Comparison of ENCODE assay signal across 13 cellular contexts in the genomic region with DNA sequence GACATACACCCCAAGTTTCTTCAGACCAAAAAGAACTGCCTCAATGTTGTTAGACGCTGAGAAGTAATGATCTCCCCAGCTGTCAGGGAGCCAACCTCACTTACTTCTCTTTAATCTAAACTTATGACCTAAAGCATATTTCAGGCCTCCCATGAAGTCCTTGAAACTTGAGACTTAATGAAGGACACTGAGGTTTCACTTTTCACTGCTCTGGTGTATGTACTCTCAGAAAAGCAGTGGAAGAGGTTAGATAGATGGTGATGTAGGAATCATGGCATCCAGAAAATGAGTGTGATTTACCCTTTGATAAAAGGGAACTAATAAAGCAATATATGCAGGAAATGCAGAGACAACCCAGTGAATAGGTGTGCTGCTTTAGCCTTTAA.
DNase-seq lines count a peak whose midpoint lies in the region; ATAC-seq and TF ChIP-seq lines count a peak whose summit lies in the region.
"Had no signal": no experiment of that assay in that cellular context is flagged by ENCODE, and none has a peak within 500 bp of the region (broad histone marks: within the 10 kb centered on the region; RNA-seq: fewer than 3 reads in every experiment).

No MANE protein-coding gene starts in this region.

- H3K9me3 ChIP-seq in left ventricle myocardium inferior (replicated peaks) = no peaks in the 10 kb centered on the region
- H3K9me3 ChIP-seq in right cardiac atrium (ENCODE audit: control insufficient read depth, low read length) = no peaks in the 10 kb centered on the region
- H3K9me3 ChIP-seq in uterus = no peaks in the 10 kb centered on the region

- TF ChIP-seq POLR2A in uterus (IDR thresholded peaks at IDR 0.05) = no peak

- 27% methylated on average over 1 of the region's 1 CpG for WGBS in right cardiac atrium

- no peak for ATAC-seq in left ventricle myocardium superior
- no peak for ATAC-seq in right cardiac atrium
- ATAC-seq in HG03521 (IDR thresholded peaks at IDR 0.05; ENCODE audit: unreplicated experiment) = no peak
- ATAC-seq: GM12878, PC-3 had no signal

- peak overlapping the region; percentile 15 for H3K4me3 ChIP-seq in left ventricle myocardium inferior
- H3K4me3 ChIP-seq in right cardiac atrium (ENCODE audit: low read length) = no peak overlapping the region
- H3K4me3 ChIP-seq in rectal smooth muscle tissue (ENCODE audit: low read length) = no peak overlapping the region
- H3K4me3 ChIP-seq in uterus = peak overlapping the region in 1 of 2 donors; percentile 2
- H3K4me3 ChIP-seq: GM12878 had no signal

- intact Hi-C loops in left ventricle myocardium inferior (cut with micrococcal nuclease) = no loop called here
- intact Hi-C loops in left ventricle myocardium superior (cut with micrococcal nuclease) = no loop called here
- intact Hi-C loops in right cardiac atrium (cut with DNase I) = no loop called here
- intact Hi-C loops in uterus (cut with DNase I; ENCODE audit: low total_unique reads) = no loop called here

- peaks cover 98% of the 10 kb centered on the region for H3K4me1 ChIP-seq in left ventricle myocardium inferior
- H3K4me1 ChIP-seq in right cardiac atrium (ENCODE audit: control insufficient read depth, insufficient read depth, low read length) = peaks cover 31% of the 10 kb centered on the region
- H3K4me1 ChIP-seq in rectal smooth muscle tissue (ENCODE audit: control insufficient read depth, insufficient read depth, low read length) = peaks cover 16% of the 10 kb centered on the region
- peaks cover 0 to 12% of the 10 kb centered on the region in 2 donors for H3K4me1 ChIP-seq in uterus

- H3K27ac ChIP-seq in left ventricle myocardium inferior (replicated peaks) = peak overlapping the region; percentile 93
- H3K27ac ChIP-seq in right cardiac atrium (ENCODE audit: low read length) = peak overlapping the region; percentile 51
- H3K27ac ChIP-seq in rectal smooth muscle tissue (ENCODE audit: low read depth, low read length) = peak overlapping the region; percentile 66
- H3K27ac ChIP-seq in uterus = peak overlapping the region; percentile 58 to 70
- H3K27ac ChIP-seq in substantia nigra (ENCODE audit: low read depth, low read length, poor library complexity, severe bottlenecking) = no peak overlapping the region

- no peaks in the 10 kb centered on the region for H3K27me3 ChIP-seq in left ventricle myocardium inferior (ENCODE audit: low read depth)
- H3K27me3 ChIP-seq in right cardiac atrium (ENCODE audit: control insufficient read depth, insufficient read depth) = no peaks in the 10 kb centered on the region
- H3K27me3 ChIP-seq in rectal smooth muscle tissue (ENCODE audit: control insufficient read depth, insufficient read depth, low read length) = no peaks in the 10 kb centered on the region
- no peaks in the 10 kb centered on the region for H3K27me3 ChIP-seq in uterus

- H3K9ac ChIP-seq in rectal smooth muscle tissue (ENCODE audit: low read length) = no peak overlapping the region

- DNase-seq in left ventricle myocardium inferior (no peak), left ventricle myocardium superior (no peak), right cardiac atrium (no peak), uterus (no peak), substantia nigra (lab: John Stamatoyannopoulos, UW) (no peak), COLO668 (lab: John Stamatoyannopoulos, UW; ENCODE audit: unreplicated experiment) (no peak)
- DNase-seq: activated effector memory CD4-positive, alpha-beta T cell treated with Interleukin-2 at 50 U/mL for 16 hours; CD4-positive, alpha-beta memory T cell; Karpas-422; PC-3 had no signal

- H3K36me3 ChIP-seq in left ventricle myocardium inferior (no peaks in the 10 kb centered on the region), rectal smooth muscle tissue (ENCODE audit: control insufficient read depth, insufficient read depth, low read length) (no peaks in the 10 kb centered on the region), uterus (no peaks in the 10 kb centered on the region)

- no peak for TF ChIP-seq CTCF in left ventricle myocardium inferior (IDR thresholded peaks at IDR 0.05; ENCODE audit: borderline replicate concordance)
- no peak for TF ChIP-seq CTCF in uterus (IDR thresholded peaks at IDR 0.05)
